ENCODE assay signal across 2 cellular contexts in the genomic region with DNA sequence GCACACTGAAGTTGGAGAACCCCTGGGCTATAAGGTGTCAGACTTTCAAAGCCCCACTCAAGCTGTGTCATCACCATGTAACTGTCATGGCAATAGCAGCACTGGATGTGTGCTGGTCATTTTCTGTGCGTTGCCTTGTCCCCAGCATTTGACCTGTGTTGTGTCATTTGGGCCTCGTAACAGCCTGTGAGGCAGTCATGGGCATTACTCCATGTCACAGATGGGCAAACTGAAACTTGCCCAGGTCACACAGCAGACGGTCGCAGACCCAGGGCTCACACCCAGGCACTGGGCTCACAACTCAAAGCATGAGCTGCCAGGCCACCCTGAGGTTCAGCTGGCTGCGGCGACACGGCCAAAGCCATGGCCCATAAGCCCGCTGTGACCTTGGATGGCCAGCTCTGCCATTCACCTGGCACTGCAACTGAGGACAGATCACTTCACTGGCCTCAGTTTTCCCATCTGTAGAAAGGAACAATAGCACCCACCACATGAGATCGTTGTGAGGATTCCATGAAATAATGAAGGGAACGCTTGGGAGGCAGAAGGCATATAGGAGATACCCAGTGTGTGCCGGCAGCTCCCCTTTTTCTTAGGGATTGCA.
TF ChIP-seq lines count a peak whose summit lies in the region.

No MANE protein-coding gene starts in this region.

TF ChIP-seq in H1, 55 proteins besides CTCF, POLR2A, EP300 and RAD21:
- TF ChIP-seq, protein P1, sequence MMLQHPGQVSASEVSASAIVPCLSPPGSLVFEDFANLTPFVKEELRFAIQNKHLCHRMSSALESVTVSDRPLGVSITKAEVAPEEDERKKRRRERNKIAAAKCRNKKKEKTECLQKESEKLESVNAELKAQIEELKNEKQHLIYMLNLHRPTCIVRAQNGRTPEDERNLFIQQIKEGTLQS (IDR thresholded peaks at IDR 0.05; ENCODE audit: insufficient read depth, low read depth, low read length), result no peak
- no peak for TF ChIP-seq BRCA1 (IDR thresholded peaks at IDR 0.05; ENCODE audit: low read depth, low read length)
- TF ChIP-seq SIN3A (conservative IDR thresholded peaks at IDR 0.05 in 1 of 2, IDR thresholded peaks at IDR 0.05 in 1 of 2; ENCODE audit: low read depth in 1 of 2, low read length in 2 of 2), result no peak
- no peak for TF ChIP-seq TAF1 (IDR thresholded peaks at IDR 0.05; ENCODE audit: low read depth, low read length)
- no peak for TF ChIP-seq GTF2F1 (IDR thresholded peaks at IDR 0.05; ENCODE audit: borderline replicate concordance, low read depth, low read length)
- TF ChIP-seq, protein P2, sequence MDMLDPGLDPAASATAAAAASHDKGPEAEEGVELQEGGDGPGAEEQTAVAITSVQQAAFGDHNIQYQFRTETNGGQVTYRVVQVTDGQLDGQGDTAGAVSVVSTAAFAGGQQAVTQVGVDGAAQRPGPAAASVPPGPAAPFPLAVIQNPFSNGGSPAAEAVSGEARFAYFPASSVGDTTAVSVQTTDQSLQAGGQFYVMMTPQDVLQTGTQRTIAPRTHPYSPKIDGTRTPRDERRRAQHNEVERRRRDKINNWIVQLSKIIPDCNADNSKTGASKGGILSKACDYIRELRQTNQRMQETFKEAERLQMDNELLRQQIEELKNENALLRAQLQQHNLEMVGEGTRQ (IDR thresholded peaks at IDR 0.05; ENCODE audit: low read length), result no peak
- TF ChIP-seq YY1 (IDR thresholded peaks at IDR 0.05; ENCODE audit: low read depth, low read length), result no peak
- no peak for TF ChIP-seq SIRT6 (IDR thresholded peaks at IDR 0.05; ENCODE audit: low read length)
- TF ChIP-seq, protein P3, sequence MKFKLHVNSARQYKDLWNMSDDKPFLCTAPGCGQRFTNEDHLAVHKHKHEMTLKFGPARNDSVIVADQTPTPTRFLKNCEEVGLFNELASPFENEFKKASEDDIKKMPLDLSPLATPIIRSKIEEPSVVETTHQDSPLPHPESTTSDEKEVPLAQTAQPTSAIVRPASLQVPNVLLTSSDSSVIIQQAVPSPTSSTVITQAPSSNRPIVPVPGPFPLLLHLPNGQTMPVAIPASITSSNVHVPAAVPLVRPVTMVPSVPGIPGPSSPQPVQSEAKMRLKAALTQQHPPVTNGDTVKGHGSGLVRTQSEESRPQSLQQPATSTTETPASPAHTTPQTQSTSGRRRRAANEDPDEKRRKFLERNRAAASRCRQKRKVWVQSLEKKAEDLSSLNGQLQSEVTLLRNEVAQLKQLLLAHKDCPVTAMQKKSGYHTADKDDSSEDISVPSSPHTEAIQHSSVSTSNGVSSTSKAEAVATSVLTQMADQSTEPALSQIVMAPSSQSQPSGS (IDR thresholded peaks at IDR 0.05; ENCODE audit: low read length), result no peak
- TF ChIP-seq POU5F1 (IDR thresholded peaks at IDR 0.05; ENCODE audit: low read depth, low read length), result no peak
- no peak for TF ChIP-seq POLR2AphosphoS5 (IDR thresholded peaks at IDR 0.05; ENCODE audit: low read depth, low read length)
- peak; percentile 57; the same call in 1 of the 2 replicates for TF ChIP-seq KDM1A (IDR thresholded peaks at IDR 0.05; ENCODE audit: borderline replicate concordance, low read length)
- TF ChIP-seq, protein P4, sequence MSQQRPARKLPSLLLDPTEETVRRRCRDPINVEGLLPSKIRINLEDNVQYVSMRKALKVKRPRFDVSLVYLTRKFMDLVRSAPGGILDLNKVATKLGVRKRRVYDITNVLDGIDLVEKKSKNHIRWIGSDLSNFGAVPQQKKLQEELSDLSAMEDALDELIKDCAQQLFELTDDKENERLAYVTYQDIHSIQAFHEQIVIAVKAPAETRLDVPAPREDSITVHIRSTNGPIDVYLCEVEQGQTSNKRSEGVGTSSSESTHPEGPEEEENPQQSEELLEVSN (IDR thresholded peaks at IDR 0.05), result no peak
- TF ChIP-seq KDM4A (IDR thresholded peaks at IDR 0.05; ENCODE audit: low read depth, low read length, severe bottlenecking), result no peak
- TF ChIP-seq HDAC2 (IDR thresholded peaks at IDR 0.05; ENCODE audit: borderline replicate concordance in 1 of 2, low read depth in 2 of 2, low read length in 2 of 2), result 0 out of 4 replicates have a peak, but pooled peaks of 1 of the 2 experiments have one; percentile 44
TF ChIP-seq in H1: peak in this region for 2.

TF ChIP-seq in HepG2, 621 proteins besides CTCF, POLR2A, EP300 and RAD21:
- TF ChIP-seq ZFY (CRISPR knock-in tag; IDR thresholded peaks at IDR 0.05), result no peak
- TF ChIP-seq, protein P5, sequence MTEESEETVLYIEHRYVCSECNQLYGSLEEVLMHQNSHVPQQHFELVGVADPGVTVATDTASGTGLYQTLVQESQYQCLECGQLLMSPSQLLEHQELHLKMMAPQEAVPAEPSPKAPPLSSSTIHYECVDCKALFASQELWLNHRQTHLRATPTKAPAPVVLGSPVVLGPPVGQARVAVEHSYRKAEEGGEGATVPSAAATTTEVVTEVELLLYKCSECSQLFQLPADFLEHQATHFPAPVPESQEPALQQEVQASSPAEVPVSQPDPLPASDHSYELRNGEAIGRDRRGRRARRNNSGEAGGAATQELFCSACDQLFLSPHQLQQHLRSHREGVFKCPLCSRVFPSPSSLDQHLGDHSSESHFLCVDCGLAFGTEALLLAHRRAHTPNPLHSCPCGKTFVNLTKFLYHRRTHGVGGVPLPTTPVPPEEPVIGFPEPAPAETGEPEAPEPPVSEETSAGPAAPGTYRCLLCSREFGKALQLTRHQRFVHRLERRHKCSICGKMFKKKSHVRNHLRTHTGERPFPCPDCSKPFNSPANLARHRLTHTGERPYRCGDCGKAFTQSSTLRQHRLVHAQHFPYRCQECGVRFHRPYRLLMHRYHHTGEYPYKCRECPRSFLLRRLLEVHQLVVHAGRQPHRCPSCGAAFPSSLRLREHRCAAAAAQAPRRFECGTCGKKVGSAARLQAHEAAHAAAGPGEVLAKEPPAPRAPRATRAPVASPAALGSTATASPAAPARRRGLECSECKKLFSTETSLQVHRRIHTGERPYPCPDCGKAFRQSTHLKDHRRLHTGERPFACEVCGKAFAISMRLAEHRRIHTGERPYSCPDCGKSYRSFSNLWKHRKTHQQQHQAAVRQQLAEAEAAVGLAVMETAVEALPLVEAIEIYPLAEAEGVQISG (CRISPR knock-in tag; IDR thresholded peaks at IDR 0.05), result no peak
- peak; percentile 40 for TF ChIP-seq CREB1 (IDR thresholded peaks at IDR 0.05)
- no peak for TF ChIP-seq CREB1 (CRISPR knock-in tag; IDR thresholded peaks at IDR 0.05)
- no peak for TF ChIP-seq PHF8 (CRISPR knock-in tag; IDR thresholded peaks at IDR 0.05)
- no peak for TF ChIP-seq ZNF569 (CRISPR knock-in tag; IDR thresholded peaks at IDR 0.05; ENCODE audit: borderline replicate concordance)
- TF ChIP-seq SATB2 (CRISPR knock-in tag; IDR thresholded peaks at IDR 0.05), result no peak
- no peak for TF ChIP-seq RORA (CRISPR knock-in tag; IDR thresholded peaks at IDR 0.05)
- TF ChIP-seq ELF3 (CRISPR knock-in tag; IDR thresholded peaks at IDR 0.05), result no peak
- TF ChIP-seq KAT7 (CRISPR knock-in tag; IDR thresholded peaks at IDR 0.05; ENCODE audit: borderline replicate concordance), result no peak
- no peak for TF ChIP-seq KDM3A (CRISPR knock-in tag; IDR thresholded peaks at IDR 0.05; ENCODE audit: low read depth)
- 0 out of 2 replicates have a peak, but pooled peaks have one; percentile 29 for TF ChIP-seq ZMYM3 (CRISPR knock-in tag; IDR thresholded peaks at IDR 0.05)
- TF ChIP-seq WIZ (CRISPR knock-in tag; IDR thresholded peaks at IDR 0.05), result no peak
- peak; percentile 88 for TF ChIP-seq ZNF629 (CRISPR knock-in tag; conservative IDR thresholded peaks at IDR 0.05)
